In the genomic region with DNA sequence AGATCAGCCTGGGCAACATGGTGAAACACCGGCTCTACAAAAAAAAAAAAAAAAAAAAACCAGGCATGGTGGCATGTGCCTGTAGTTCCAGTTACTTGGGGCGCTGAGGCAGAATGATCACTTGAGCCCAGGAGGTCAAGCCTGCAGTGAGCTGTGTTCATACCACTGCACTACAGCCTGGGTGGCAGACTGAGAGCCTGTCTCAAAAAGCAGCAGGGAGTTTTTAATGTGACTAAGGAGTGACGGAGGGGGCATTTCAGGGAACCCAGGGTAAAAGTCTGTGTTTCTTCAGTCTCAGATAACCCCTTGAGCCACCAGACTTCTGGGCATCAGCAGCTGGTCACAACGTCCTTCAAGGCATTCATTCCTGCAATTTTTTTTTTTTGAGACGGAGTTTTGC, we compare ENCODE assay signal across 12 cellular contexts. TPM values are rescaled to one million over a fixed set of nuclear protein-coding genes. Genes with fewer than 3 reads are reported as not detected.
A peak's percentile ranks its signal among the peaks of the same experiment; 100 is the strongest.
DNase-seq lines count a peak whose midpoint lies in the region; ATAC-seq and TF ChIP-seq lines count a peak whose summit lies in the region.
"Had no signal": no experiment of that assay in that cellular context is flagged by ENCODE, and none has a peak within 500 bp of the region (broad histone marks: within the 10 kb centered on the region; RNA-seq: fewer than 3 reads in every experiment).

No MANE protein-coding gene starts in this region.

- H4K20me1 ChIP-seq in GM23248 (ENCODE audit: insufficient read depth), result no peaks in the 10 kb centered on the region

- H3K36me3 ChIP-seq in GM23248 (ENCODE audit: low read depth) (no peaks in the 10 kb centered on the region), NT2/D1 (ENCODE audit: insufficient read depth, insufficient read length, low read length) (peaks cover 5% of the 10 kb centered on the region), endodermal cell (ENCODE audit: control insufficient read depth, insufficient read depth, low read length) (peaks cover 4% of the 10 kb centered on the region), psoas muscle (ENCODE audit: insufficient read depth in 1 of 2, low read depth in 1 of 2) (no peaks in the 10 kb centered on the region)

- WGBS in GM23248 (ENCODE audit: low coverage in 1 of 2, low lambda C conversion rate in 2 of 2, missing lambda C conversion rate in 2 of 2), 2 experiments, result 62 to 69% methylated on average over 5 of the region's 5 CpGs
- WGBS in endodermal cell (ENCODE audit: insufficient coverage in 1 of 2, insufficient read length in 1 of 2), 2 experiments, result 86 to 91% methylated on average over 3 to 5 of the region's 5 CpGs
- 62 to 85% (median 83%) methylated on average over 5 of the region's 5 CpGs for WGBS in psoas muscle, 3 donors

- no peaks in the 10 kb centered on the region for H3K9me3 Mint-ChIP-seq in endodermal cell

- intact Hi-C loops in psoas muscle (cut with DNase I), result no loop called here

- peaks cover 43% of the 10 kb centered on the region for H3K27me3 Mint-ChIP-seq in endodermal cell (ENCODE audit: insufficient read depth)

- in situ Hi-C loops in GM23248 (cut with MboI), result no loop called here

- H3K4me3 Mint-ChIP-seq in endodermal cell, result peak overlapping the region; percentile 34

- no peak overlapping the region for H3K27ac Mint-ChIP-seq in endodermal cell

- H3K4me1 ChIP-seq in GM23248 (ENCODE audit: insufficient read depth), result peaks cover 28% of the 10 kb centered on the region
- H3K4me1 ChIP-seq in NT2/D1 (ENCODE audit: insufficient read depth, insufficient read length), result peaks cover 9% of the 10 kb centered on the region
- peaks cover 14% of the 10 kb centered on the region for H3K4me1 ChIP-seq in endodermal cell (ENCODE audit: control insufficient read depth, insufficient read depth, low read length)
- H3K4me1 ChIP-seq in psoas muscle, result peaks cover 30% of the 10 kb centered on the region

- TF ChIP-seq CTCF in endodermal cell (conservative IDR thresholded peaks at IDR 0.05) (no peak), psoas muscle (IDR thresholded peaks at IDR 0.05) (no peak)

- peaks cover 40% of the 10 kb centered on the region for H3K4me1 Mint-ChIP-seq in endodermal cell

- H3F3A ChIP-seq in GM23248 (ENCODE audit: insufficient read depth), result peaks cover 27% of the 10 kb centered on the region

- H3K9me2 ChIP-seq in GM23248 (ENCODE audit: insufficient read depth), result no peaks in the 10 kb centered on the region

- DNase-seq in GM23248 (no peak), NT2/D1 (ENCODE audit: low read depth, low spot score) (no peak), endodermal cell (no peak), psoas muscle (no peak), NCI-H2196 (lab: John Stamatoyannopoulos, UW; ENCODE audit: unreplicated experiment) (no peak)
- no peak for DNase-seq in stimulated activated naive CD4-positive, alpha-beta T cell (lab: John Stamatoyannopoulos, UW)
- DNase-seq: DMS79, left ventricle myocardium superior had no signal

- peaks cover 7% of the 10 kb centered on the region for H3K36me3 Mint-ChIP-seq in endodermal cell (ENCODE audit: low read depth)

- no peak overlapping the region for H2AFZ ChIP-seq in GM23248
- H2AFZ ChIP-seq: parathyroid adenoma had no signal

- H3K27me3 ChIP-seq in GM23248 (replicated peaks; ENCODE audit: insufficient read depth) (no peaks in the 10 kb centered on the region), NT2/D1 (ENCODE audit: insufficient read depth, insufficient read length) (no peaks in the 10 kb centered on the region), endodermal cell (ENCODE audit: control insufficient read depth, insufficient read depth, low read length, poor library complexity, severe bottlenecking) (peaks cover 26% of the 10 kb centered on the region), psoas muscle (ENCODE audit: insufficient read depth in 3 of 3, low read length in 2 of 3) (no peaks in the 10 kb centered on the region)

- ATAC-seq in psoas muscle (no peak), HG03095 (IDR thresholded peaks at IDR 0.05; ENCODE audit: unreplicated experiment) (no peak), HG03175 (IDR thresholded peaks at IDR 0.05; ENCODE audit: unreplicated experiment) (no peak)

- no peak overlapping the region for H3K4me2 ChIP-seq in GM23248 (ENCODE audit: unreplicated experiment)

- H3K9ac ChIP-seq in GM23248 (no peak overlapping the region), NT2/D1 (ENCODE audit: insufficient read length, low read depth) (peak overlapping the region; percentile 36), endodermal cell (ENCODE audit: extremely low read depth, low read length, poor library complexity, severe bottlenecking) (no peak overlapping the region)
- H3K9ac ChIP-seq: parathyroid adenoma had no signal

- no peak overlapping the region for H3K4me3 ChIP-seq in GM23248
- H3K4me3 ChIP-seq in NT2/D1 (ENCODE audit: insufficient read length, low read depth), result no peak overlapping the region
- no peak overlapping the region for H3K4me3 ChIP-seq in endodermal cell (ENCODE audit: low read length)
- H3K4me3 ChIP-seq in psoas muscle, result no peak overlapping the region

- H3K27ac ChIP-seq in GM23248, result peak overlapping the region; percentile 60
- H3K27ac ChIP-seq in endodermal cell (ENCODE audit: low read depth, low read length), result no peak overlapping the region
- peak overlapping the region; percentile 82 for H3K27ac ChIP-seq in psoas muscle
- H3K27ac ChIP-seq: parathyroid adenoma had no signal

- H3K79me2 ChIP-seq in GM23248 (ENCODE audit: insufficient read depth), result no peaks in the 10 kb centered on the region
- H3K79me2 ChIP-seq: parathyroid adenoma had no signal

- H3K9me3 ChIP-seq in GM23248 (ENCODE audit: low read depth) (no peaks in the 10 kb centered on the region), NT2/D1 (ENCODE audit: insufficient read depth, low read length) (no peaks in the 10 kb centered on the region), endodermal cell (ENCODE audit: control insufficient read depth, low read length) (no peaks in the 10 kb centered on the region), psoas muscle (no peaks in the 10 kb centered on the region)

RNA-seq across cellular contexts. Expression of a gene that starts 2.2 kb away (rescaled TPM):
- not detected in 2 replicates for total RNA-seq in GM23248 (2014; rRNA removed; shearing (Covaris generic))
- polyA plus RNA-seq in GM23248 (2016; fragmentation: Nextera tagmentation; extraction: Ambion mirVana), result not detected in 2 replicates
- under 1 TPM; 0.35 to 0.93 TPM for total RNA-seq in endodermal cell
- not detected for polyA plus RNA-seq in endodermal cell (2013, experiment 1 of 2)
- 0.25 TPM for polyA plus RNA-seq in endodermal cell (2013, experiment 2 of 2)
- total RNA-seq in psoas muscle, result not detected
- under 1 TPM in 1 of 3 donors, not detected in 2; 0.01 TPM for polyA plus RNA-seq in psoas muscle
- total RNA-seq: left ventricle myocardium superior, Right ventricle myocardium inferior had no signal

RNA-seq across cellular contexts. Expression of a gene that starts 21.1 kb away (rescaled TPM):
- total RNA-seq in GM23248 (2014; rRNA removed; shearing (Covaris generic)), result 54.1 and 58.8 TPM in 2 replicates
- polyA plus RNA-seq in GM23248 (2016; fragmentation: Nextera tagmentation; extraction: Ambion mirVana), result 85.9 and 87.6 TPM in 2 replicates
- total RNA-seq in endodermal cell, result 10 to 100 TPM; 51.7 to 82.9 TPM
- 103 TPM for polyA plus RNA-seq in endodermal cell (2013, experiment 1 of 2)
- polyA plus RNA-seq in endodermal cell (2013, experiment 2 of 2), result 91.7 TPM
- 10 to 100 TPM; 53.3 to 81.9 (median 73.3) TPM for total RNA-seq in psoas muscle
- polyA plus RNA-seq in psoas muscle, result 100 to 1,000 TPM in 1 of 3 donors, 10 to 100 TPM in 2; 56.3 to 103 (median 77.2) TPM

RNA-seq across cellular contexts. Expression of a gene that starts 32.9 kb away (rescaled TPM):
- 23.1 and 23.6 TPM in 2 replicates for total RNA-seq in GM23248 (2014; rRNA removed; shearing (Covaris generic))
- polyA plus RNA-seq in GM23248 (2016; fragmentation: Nextera tagmentation; extraction: Ambion mirVana) (17.7 and 19.8 TPM in 2 replicates), psoas muscle (10 to 100 TPM; 10.8 to 14.8 (median 13.0) TPM)
- total RNA-seq in endodermal cell (10 to 100 TPM in 1 of 2 donors, 1 to 10 TPM in 1; 9.7 to 11.4 TPM), psoas muscle (10 to 100 TPM in 2 of 4 donors, 1 to 10 TPM in 2; 7.9 to 13.3 (median 9.5) TPM)
- polyA plus RNA-seq in endodermal cell (2013, experiment 1 of 2), result 9.3 TPM
- 10.1 TPM for polyA plus RNA-seq in endodermal cell (2013, experiment 2 of 2)

RNA-seq across cellular contexts. Expression of a gene that starts 34.9 kb away (rescaled TPM):
- total RNA-seq in GM23248 (2014; rRNA removed; shearing (Covaris generic)), result 1.0 and 11.3 TPM in 2 replicates
- polyA plus RNA-seq in GM23248 (2016; fragmentation: Nextera tagmentation; extraction: Ambion mirVana), result 0.95 and 1.8 TPM in 2 replicates
- total RNA-seq in endodermal cell, result 1 to 10 TPM; 2.8 to 8.3 TPM
- 9.2 TPM for polyA plus RNA-seq in endodermal cell (2013, experiment 1 of 2)
- 9.9 TPM for polyA plus RNA-seq in endodermal cell (2013, experiment 2 of 2)
- 1 to 10 TPM in 1 of 4 donors, under 1 TPM in 3; 0.15 to 1.7 (median 0.51) TPM for total RNA-seq in psoas muscle
- 1 to 10 TPM in 1 of 3 donors, under 1 TPM in 1, not detected in 1; 0.25 to 1.0 TPM for polyA plus RNA-seq in psoas muscle

RNA-seq across cellular contexts. Expression of a gene that starts 49.0 kb away (rescaled TPM):
- total RNA-seq in GM23248 (2014; rRNA removed; shearing (Covaris generic)), result 109 and 134 TPM in 2 replicates
- polyA plus RNA-seq in GM23248 (2016; fragmentation: Nextera tagmentation; extraction: Ambion mirVana) (127 and 134 TPM in 2 replicates), psoas muscle (100 to 1,000 TPM in 2 of 3 donors, 10 to 100 TPM in 1; 76.2 to 181 (median 101) TPM)
- total RNA-seq in endodermal cell (100 to 1,000 TPM in 1 of 2 donors, 10 to 100 TPM in 1; 91.6 to 114 TPM), psoas muscle (100 to 1,000 TPM; 119 to 188 (median 148) TPM)
- polyA plus RNA-seq in endodermal cell (2013, experiment 1 of 2), result 128 TPM
- 120 TPM for polyA plus RNA-seq in endodermal cell (2013, experiment 2 of 2)
